18 cellular contexts compared by ENCODE assay signal in genomic region chr7:34758111-34758601, GRCh38.
DNase-seq lines count a peak whose midpoint lies in the region; ATAC-seq and TF ChIP-seq lines count a peak whose summit lies in the region.
"Had no signal": no experiment of that assay in that cellular context is flagged by ENCODE, and none has a peak within 500 bp of the region (broad histone marks: within the 10 kb centered on the region; RNA-seq: fewer than 3 reads in every experiment).

No MANE protein-coding gene starts in this region.

- H3K4me2 ChIP-seq in hepatocyte, result peak overlapping the region; percentile 36
- H3K4me2 ChIP-seq: PC-9 had no signal

- peak overlapping the region; percentile 56 for H3K27ac ChIP-seq in hepatocyte
- H3K27ac ChIP-seq in left ventricle myocardium inferior (replicated peaks), result no peak overlapping the region
- H3K27ac ChIP-seq: ascending aorta, gastrocnemius medialis, PC-9 had no signal

- POLR2A ChIA-PET in naive thymus-derived CD8-positive, alpha-beta T cell (lab: Charles Lee), result no interaction called here

- H3K4me1 Mint-ChIP-seq in naive thymus-derived CD8-positive, alpha-beta T cell, result no peaks in the 10 kb centered on the region
- H3K4me1 Mint-ChIP-seq: activated CD4-positive, alpha-beta T cell treated with anti-CD3 and anti-CD28 coated beads, Interleukin-2, amount 10 ng/mL, durations not matched to agents 24 days and 14 days; T-cell had no signal

- intact Hi-C loops in left ventricle myocardium inferior (cut with micrococcal nuclease), result no loop called here

- no peak overlapping the region for H3K27ac Mint-ChIP-seq in naive thymus-derived CD8-positive, alpha-beta T cell
- H3K27ac Mint-ChIP-seq: activated CD4-positive, alpha-beta T cell treated with anti-CD3 and anti-CD28 coated beads, Interleukin-2, amount 10 ng/mL, durations not matched to agents 24 days and 14 days; activated T-cell treated with anti-CD3 and anti-CD28 coated beads, Interleukin-2, amount 50 U/mL, for 72 hours; T-cell had no signal

- no peak overlapping the region for H2AFZ ChIP-seq in hepatocyte
- H2AFZ ChIP-seq: PC-9 had no signal

- 72% methylated on average over 1 of the region's 1 CpG for WGBS in hepatocyte (ENCODE audit: low lambda C conversion rate, missing lambda C conversion rate)

- no peaks in the 10 kb centered on the region for H3K36me3 ChIP-seq in hepatocyte (replicated peaks; ENCODE audit: insufficient read depth, low read depth)
- H3K36me3 ChIP-seq in left ventricle myocardium inferior, result no peaks in the 10 kb centered on the region
- H3K36me3 ChIP-seq: ascending aorta, gastrocnemius medialis had no signal

- H3K9me3 ChIP-seq in hepatocyte (ENCODE audit: low read depth) (no peaks in the 10 kb centered on the region), left ventricle myocardium inferior (replicated peaks) (no peaks in the 10 kb centered on the region)
- H3K9me3 ChIP-seq: ascending aorta, gastrocnemius medialis had no signal

- H3K27me3 ChIP-seq in hepatocyte (no peaks in the 10 kb centered on the region), left ventricle myocardium inferior (ENCODE audit: low read depth) (no peaks in the 10 kb centered on the region)
- H3K27me3 ChIP-seq: ascending aorta, gastrocnemius medialis had no signal

- H3K4me3 Mint-ChIP-seq in naive thymus-derived CD8-positive, alpha-beta T cell, result no peak overlapping the region
- H3K4me3 Mint-ChIP-seq: activated CD4-positive, alpha-beta T cell treated with anti-CD3 and anti-CD28 coated beads, Interleukin-2, amount 10 ng/mL, durations not matched to agents 24 days and 14 days; activated T-cell treated with anti-CD3 and anti-CD28 coated beads, Interleukin-2, amount 50 U/mL, for 72 hours; T-cell had no signal

- H3K4me1 ChIP-seq in hepatocyte (ENCODE audit: insufficient read depth) (peaks cover 5% of the 10 kb centered on the region), left ventricle myocardium inferior (no peaks in the 10 kb centered on the region)
- H3K4me1 ChIP-seq: ascending aorta, gastrocnemius medialis had no signal

- H4K20me1 ChIP-seq in hepatocyte (ENCODE audit: insufficient read depth, poor library complexity, severe bottlenecking), result no peaks in the 10 kb centered on the region

- H3K9me2 ChIP-seq in hepatocyte (replicated peaks; ENCODE audit: insufficient read depth), result no peaks in the 10 kb centered on the region

- ATAC-seq in GM18520 (IDR thresholded peaks at IDR 0.05; ENCODE audit: unreplicated experiment) (peak; percentile 65), GM21528 (IDR thresholded peaks at IDR 0.05; ENCODE audit: low FRiP score, unreplicated experiment) (peak; percentile 47), HG03354 (IDR thresholded peaks at IDR 0.05; ENCODE audit: poor library complexity, severe bottlenecking, unreplicated experiment) (peak; percentile 65), HG03378 (IDR thresholded peaks at IDR 0.05; ENCODE audit: unreplicated experiment) (no peak)
- ATAC-seq in naive thymus-derived CD8-positive, alpha-beta T cell, result no peak
- ATAC-seq: activated T-cell treated with anti-CD3 and anti-CD28 coated beads, Interleukin-2, amount 50 U/mL, for 72 hours; gastrocnemius medialis; T-cell had no signal

- no peaks in the 10 kb centered on the region for H3K36me3 Mint-ChIP-seq in naive thymus-derived CD8-positive, alpha-beta T cell
- H3K36me3 Mint-ChIP-seq: T-cell had no signal

- H3K4me3 ChIP-seq in hepatocyte (no peak overlapping the region), left ventricle myocardium inferior (no peak overlapping the region)
- H3K4me3 ChIP-seq: ascending aorta, gastrocnemius medialis, PC-9 had no signal

- H3K9me3 Mint-ChIP-seq in naive thymus-derived CD8-positive, alpha-beta T cell, result no peaks in the 10 kb centered on the region
- H3K9me3 Mint-ChIP-seq: activated CD4-positive, alpha-beta T cell treated with anti-CD3 and anti-CD28 coated beads, Interleukin-2, amount 10 ng/mL, durations not matched to agents 24 days and 14 days; activated T-cell treated with anti-CD3 and anti-CD28 coated beads, Interleukin-2, amount 50 U/mL, for 72 hours; T-cell had no signal

- no peaks in the 10 kb centered on the region for H3K79me2 ChIP-seq in hepatocyte

- DNase-seq in hepatocyte (ENCODE audit: low spot score) (peak; percentile 58), left ventricle myocardium inferior (no peak)
- no peak for DNase-seq in stimulated activated CD4-positive, alpha-beta T cell treated with anti-CD3 and anti-CD28 coated beads, Interleukin-4, amount 100 ng/mL, for 4 hours
- DNase-seq in naive thymus-derived CD8-positive, alpha-beta T cell, result no peak
- DNase-seq: activated CD4-positive, alpha-beta T cell treated with anti-CD3 and anti-CD28 coated beads, Interleukin-2, amount 10 ng/mL, durations not matched to agents 24 days and 14 days; activated T-cell treated with anti-CD3 and anti-CD28 coated beads, Interleukin-2, amount 50 U/mL, for 72 hours; effector CD4-positive, alpha-beta T cell; EL; gastrocnemius medialis; PC-9; stimulated activated CD4-positive, alpha-beta T cell treated with anti-CD3 and anti-CD28 coated beads, Interleukin-4, amount 100 ng/mL, for 24 hours; stimulated activated naive CD4-positive, alpha-beta T cell treated with Interleukin-2 at 50 U/mL for 16 hours; T-cell had no signal

- TF ChIP-seq CTCF in hepatocyte (IDR thresholded peaks at IDR 0.05; ENCODE audit: poor library complexity), result no peak
- TF ChIP-seq CTCF in left ventricle myocardium inferior (IDR thresholded peaks at IDR 0.05; ENCODE audit: borderline replicate concordance), result no peak

- H3K27me3 Mint-ChIP-seq in naive thymus-derived CD8-positive, alpha-beta T cell, result peaks cover 4 to 19% (median 7%) of the 10 kb centered on the region in 5 donors
- H3K27me3 Mint-ChIP-seq: activated CD4-positive, alpha-beta T cell treated with anti-CD3 and anti-CD28 coated beads, Interleukin-2, amount 10 ng/mL, durations not matched to agents 24 days and 14 days had no signal

Comparison
In these comparisons a context has a peak if more than half of its experiments do, and no peak if none do; other contexts are left out.
1. ATAC-seq: peak in GM18520 (single experiment), GM21528 (single experiment) and HG03354 (single experiment); none in HG03378 (single experiment) and naive thymus-derived CD8-positive, alpha-beta T cell (0 of 2).